ENCODE assay signal across 8 cellular contexts in genomic region chr15:52261498-52262242, GRCh38. TPM values are rescaled to one million over a fixed set of nuclear protein-coding genes. Genes with fewer than 3 reads are reported as not detected.
A peak's percentile ranks its signal among the peaks of the same experiment; 100 is the strongest.
DNase-seq lines count a peak whose midpoint lies in the region; ATAC-seq, FAIRE-seq and TF ChIP-seq lines count a peak whose summit lies in the region.

No MANE protein-coding gene starts in this region.

- peaks cover 0 to 28% (median 5%) of the 10 kb centered on the region in 3 donors for H3K36me3 ChIP-seq in pancreas

- H3K9me3 ChIP-seq in pancreas: no peaks in the 10 kb centered on the region

- peaks cover 0 to 7% (median 0%) of the 10 kb centered on the region in 3 donors for H3K4me1 ChIP-seq in pancreas

- no peak for TF ChIP-seq CTCF in pancreas (IDR thresholded peaks at IDR 0.05)

- H3K4me3 ChIP-seq in pancreas: no peak overlapping the region

- intact Hi-C loops in pancreas (cut with DNase I): no loop called here

- peak; percentile 31 to 33 for DNase-seq in activated CD4-positive, alpha-beta T cell treated with anti-CD3 and anti-CD28 coated beads for 24 hours (ENCODE audit: low read depth in 2 of 2)
- no peak for DNase-seq in activated CD4-positive, alpha-beta T cell treated with anti-CD3 and anti-CD28 coated beads for 1 hour
- DNase-seq in NCI-H2227 treated with DMSO at 0.1 percent for 48 hours (lab: John Stamatoyannopoulos, UW): peak; percentile 40
- DNase-seq in activated effector memory CD4-positive, alpha-beta T cell treated with Interleukin-2 at 50 U/mL for 16 hours: peak; percentile 31
- peak; percentile 79 for DNase-seq in foreskin melanocyte
- DNase-seq in pancreas: peak in 4 of 6 donors; percentile 57 to 71 (median 61)
- no peak for DNase-seq in SHP77 treated with DMSO at 0.1 percent for 48 hours (lab: John Stamatoyannopoulos, UW)

- H3K27ac ChIP-seq in pancreas: peak overlapping the region; percentile 31 to 78 (median 64)

- WGBS in pancreas, 2 donors: 27 to 37% methylated on average over 7 to 8 of the region's 8 CpGs

- no peak for FAIRE-seq in pancreas (lab: Jason Lieb, UNC)

- H3K27me3 ChIP-seq in pancreas: no peaks in the 10 kb centered on the region

- ATAC-seq in HG02678 (IDR thresholded peaks at IDR 0.05; ENCODE audit: unreplicated experiment) (peak; percentile 99), pancreas (peak; percentile 80 to 91 (median 88))

RNA-seq across cellular contexts. Expression of gene MYO5C, which starts 33.9 kb away (rescaled TPM):
- total RNA-seq in pancreas: 10 to 100 TPM; 32.6 to 52.7 (median 41.3) TPM
- polyA plus RNA-seq in pancreas: 10 to 100 TPM; 12.7 to 12.8 TPM

Comparison
In these comparisons a context has a peak if more than half of its experiments do, and no peak if none do; other contexts are left out.
1. DNase-seq: peak in activated CD4-positive, alpha-beta T cell treated with anti-CD3 and anti-CD28 coated beads for 24 hours (2 of 2), NCI-H2227 treated with DMSO at 0.1 percent for 48 hours (single experiment), activated effector memory CD4-positive, alpha-beta T cell treated with Interleukin-2 at 50 U/mL for 16 hours (single experiment), foreskin melanocyte (single experiment) and pancreas (4 of 6); none in activated CD4-positive, alpha-beta T cell treated with anti-CD3 and anti-CD28 coated beads for 1 hour (single experiment) and SHP77 treated with DMSO at 0.1 percent for 48 hours (single experiment).